Comparison of ENCODE assay signal across 1 cellular context in genomic region chr2:225630824-225631533, GRCh38.
TF ChIP-seq lines count a peak whose summit lies in the region.

No MANE protein-coding gene starts in this region.

TF ChIP-seq in K562, 482 proteins besides CTCF, POLR2A, EP300 and RAD21 (continued from another document):
- no peak for TF ChIP-seq PBX2 (CRISPR knock-in tag; IDR thresholded peaks at IDR 0.05; ENCODE audit: low read depth)
- 0 out of 2 replicates have a peak, but pooled peaks have one; percentile 24 for TF ChIP-seq PBX2 (tag; conservative IDR thresholded peaks at IDR 0.05; ENCODE audit: low read depth)
